Comparison of ENCODE assay signal across 15 cellular contexts in the genomic region with DNA sequence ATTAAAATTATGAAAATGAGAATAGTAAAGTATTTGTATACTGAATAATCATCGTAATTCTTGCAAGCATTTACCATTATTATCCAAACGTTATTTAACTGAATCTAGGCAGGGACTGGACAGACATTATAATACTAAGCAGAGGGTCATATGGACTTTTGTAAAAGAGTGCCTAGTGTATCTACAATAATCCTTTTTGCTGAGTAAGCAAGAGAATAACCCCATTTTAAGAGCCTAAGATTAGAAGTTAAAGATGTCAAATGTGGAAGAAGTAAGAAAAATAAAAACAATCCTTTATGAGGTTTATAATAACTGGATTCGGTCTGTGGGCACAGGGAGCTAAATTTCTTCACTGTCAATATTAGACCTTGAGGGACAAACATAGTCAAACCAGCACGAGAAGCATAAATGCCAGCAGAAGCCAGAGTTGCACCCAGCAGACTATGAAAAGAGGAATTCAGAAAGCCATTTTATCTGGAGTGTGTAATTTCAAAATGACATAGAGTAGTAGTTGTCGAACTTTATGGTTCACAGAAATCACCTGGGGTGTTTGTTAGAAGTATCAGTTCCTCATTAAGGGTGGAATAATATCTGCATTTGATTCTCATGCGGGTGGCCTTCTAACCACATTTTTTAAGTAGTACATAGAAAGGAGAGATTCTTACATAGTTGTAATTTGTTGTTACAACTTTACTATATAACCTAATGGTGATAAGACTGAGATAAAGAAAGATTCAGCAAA. TPM values are rescaled to one million over a fixed set of nuclear protein-coding genes. Genes with fewer than 3 reads are reported as not detected.
A peak's percentile ranks its signal among the peaks of the same experiment; 100 is the strongest.
DNase-seq lines count a peak whose midpoint lies in the region; ATAC-seq, FAIRE-seq and TF ChIP-seq lines count a peak whose summit lies in the region.
"Had no signal": no experiment of that assay in that cellular context is flagged by ENCODE, and none has a peak within 500 bp of the region (broad histone marks: within the 10 kb centered on the region; RNA-seq: fewer than 3 reads in every experiment).

No MANE protein-coding gene starts in this region.

- intact Hi-C loops in spleen (cut with DNase I; ENCODE audit: low total_unique reads): no loop called here

- H3K27ac ChIP-seq in spleen: no peak overlapping the region
- H3K27ac ChIP-seq: 22Rv1 had no signal

- TF ChIP-seq CTCF in spleen (IDR thresholded peaks at IDR 0.05 in 8 of 11, conservative IDR thresholded peaks at IDR 0.05 in 3 of 11): no peak

- peaks cover 0 to 5% (median 0%) of the 10 kb centered on the region in 7 donors for H3K27me3 ChIP-seq in spleen (replicated peaks in 1 of 7)

- no peak for DNase-seq in activated CD4-positive, CD25-positive, alpha-beta regulatory T cell treated with anti-CD3 and anti-CD28 coated beads, Interleukin-2, amount 50 U/mL, for 72 hours
- DNase-seq in spleen: no peak
- no peak for DNase-seq in frontal cortex (ENCODE audit: low spot score in 2 of 2)
- no peak for DNase-seq in ureter (ENCODE audit: low spot score)
- DNase-seq in RCC 7860 (ENCODE audit: low spot score): no peak
- DNase-seq: activated CD4-positive, CD25-positive, alpha-beta regulatory T cell; activated naive CD4-positive, alpha-beta T cell; DMS79 treated with DMSO at 0.1 percent for 48 hours; head of caudate nucleus; midbrain had no signal

- peaks cover 0 to 5% (median 0%) of the 10 kb centered on the region in 8 donors for H3K9me3 ChIP-seq in spleen

- H3K4me3 ChIP-seq in spleen: no peak overlapping the region

- H3K36me3 ChIP-seq in spleen: no peaks in the 10 kb centered on the region

- WGBS in spleen, 5 donors: 64 to 72% (median 69%) methylated on average over 6 of the region's 6 CpGs

- TF ChIP-seq POLR2A in spleen (IDR thresholded peaks at IDR 0.05): no peak

- no peak for FAIRE-seq in frontal cortex (lab: Jason Lieb, UNC)
- FAIRE-seq in RCC 7860 (lab: Jason Lieb, UNC): no peak
- FAIRE-seq: colon had no signal

- H3K4me1 ChIP-seq in spleen: peaks cover 0 to 23% (median 2%) of the 10 kb centered on the region in 6 donors

- peak; percentile 44 to 48 for ATAC-seq in activated CD4-positive, CD25-positive, alpha-beta regulatory T cell treated with anti-CD3 and anti-CD28 coated beads, Interleukin-2, amount 50 U/mL, for 24 hours
- ATAC-seq in HG02588 (IDR thresholded peaks at IDR 0.05; ENCODE audit: unreplicated experiment) (peak; percentile 81), HG03432 (IDR thresholded peaks at IDR 0.05; ENCODE audit: unreplicated experiment) (peak; percentile 95)

RNA-seq across cellular contexts. Expression of a gene that starts 39.7 kb away (rescaled TPM):
- total RNA-seq in spleen (1 to 10 TPM; 2.7 to 6.1 (median 4.5) TPM), frontal cortex (75.4 TPM), ureter (9.6 TPM)
- polyA plus RNA-seq in spleen: 1 to 10 TPM in 2 of 3 donors, under 1 TPM in 1; 0.53 to 2.5 (median 1.8) TPM
